8 cellular contexts compared by ENCODE assay signal in genomic region chr6:149545258-149545753, GRCh38. TPM values are rescaled to one million over a fixed set of nuclear protein-coding genes. Genes with fewer than 3 reads are reported as not detected.
DNase-seq lines count a peak whose midpoint lies in the region; ATAC-seq and TF ChIP-seq lines count a peak whose summit lies in the region.

No MANE protein-coding gene starts in this region.

- H3K27me3 ChIP-seq in Panc1 (ENCODE audit: control insufficient read depth, insufficient read depth, low read length) (0 out of 2 replicates have a peak, but pooled peaks cover 2% of the 10 kb centered on the region), neural cell (ENCODE audit: insufficient read depth, low read depth, low read length) (no peaks in the 10 kb centered on the region), suprapubic skin (peaks cover 3% of the 10 kb centered on the region)

- no peaks in the 10 kb centered on the region; the same call in 1 of the 2 replicates for H3K4me1 ChIP-seq in ES-I3 (ENCODE audit: insufficient read depth, low read length)
- peaks cover 10% of the 10 kb centered on the region; the same call in 1 of the 2 replicates for H3K4me1 ChIP-seq in Panc1 (ENCODE audit: control insufficient read depth, insufficient read depth, low read length)
- peaks cover 21% of the 10 kb centered on the region for H3K4me1 ChIP-seq in suprapubic skin

- H4K20me1 ChIP-seq in neural cell (ENCODE audit: insufficient read depth) = no peaks in the 10 kb centered on the region

- CTCF ChIA-PET in Panc1 (lab: Charles Lee) = interaction anchor here (0.6 kb wide), 2 partner anchors 21 to 527 kb away, joined by 3 read pairs; no protein-coding TSS in a partner anchor

- ATAC-seq in HG02870 (IDR thresholded peaks at IDR 0.05; ENCODE audit: unreplicated experiment) = peak; percentile 12
- peak; percentile 26 for ATAC-seq in Panc1
- no peak for ATAC-seq in GM21619 (IDR thresholded peaks at IDR 0.05; ENCODE audit: unreplicated experiment)

- intact Hi-C loops in Panc1 (cut with micrococcal nuclease; ENCODE audit: unreplicated experiment) = no loop called here

- no peak for TF ChIP-seq POLR2A in suprapubic skin (IDR thresholded peaks at IDR 0.05)

- TF ChIP-seq CTCF in Panc1 (IDR thresholded peaks at IDR 0.05) (no peak; the same call in 1 of the 2 replicates), fibroblast of the aortic adventitia (IDR thresholded peaks at IDR 0.05; ENCODE audit: insufficient read depth, low read length) (no peak), neural cell (IDR thresholded peaks at IDR 0.05; ENCODE audit: poor library complexity, severe bottlenecking) (peak; percentile 57), suprapubic skin (IDR thresholded peaks at IDR 0.05) (no peak)

- in situ Hi-C loops in Panc1 (cut with HindIII; ENCODE audit: low pct_unique_long_range_greater_than_20kb, low sequenced_read_pairs) = no loop called here

- TF ChIP-seq RAD21 in neural cell (conservative IDR thresholded peaks at IDR 0.05) = no peak

- H3K9ac ChIP-seq in ES-I3 (ENCODE audit: low read depth, low read length) = peak overlapping the region; percentile 100
- H3K9ac ChIP-seq in neural cell (ENCODE audit: low read length) = peak overlapping the region; percentile 96

- H3K9me2 ChIP-seq in neural cell (ENCODE audit: insufficient read depth, low read length) = no peaks in the 10 kb centered on the region

- peak overlapping the region; percentile 90 for H2AFZ ChIP-seq in neural cell (ENCODE audit: low read depth, low read length)

- no peaks in the 10 kb centered on the region for H3K36me3 ChIP-seq in ES-I3 (ENCODE audit: insufficient read depth, low read length)
- H3K36me3 ChIP-seq in Panc1 (ENCODE audit: control insufficient read depth, insufficient read depth, low read length) = peaks cover 9% of the 10 kb centered on the region
- H3K36me3 ChIP-seq in neural cell (ENCODE audit: insufficient read depth, low read length) = no peaks in the 10 kb centered on the region
- H3K36me3 ChIP-seq in suprapubic skin = peaks cover 6% of the 10 kb centered on the region

- no TSS peak for BruUV-seq in Panc1 (replicated peaks; lab: Mats Ljungman, UMichigan)

- H3K27ac ChIP-seq in Panc1 (ENCODE audit: low read length) = peak overlapping the region; percentile 94
- peak overlapping the region; percentile 97 for H3K27ac ChIP-seq in neural cell (ENCODE audit: low read length)
- peak overlapping the region; percentile 94 for H3K27ac ChIP-seq in suprapubic skin

- POLR2A ChIA-PET in Panc1 (lab: Charles Lee) = interaction anchor here (0.6 kb wide), 1 partner anchor 18 kb away, joined by 8 read pairs; no protein-coding TSS in a partner anchor

- WGBS in suprapubic skin = under 1% methylated on average over 16 of the region's 16 CpGs

- TF ChIP-seq EP300 in neural cell (conservative IDR thresholded peaks at IDR 0.05; ENCODE audit: poor library complexity, severe bottlenecking) = no peak
- TF ChIP-seq EP300 in suprapubic skin (IDR thresholded peaks at IDR 0.05) = no peak

- no peaks in the 10 kb centered on the region for H3F3A ChIP-seq in neural cell (ENCODE audit: insufficient read depth, low read length, poor library complexity, severe bottlenecking)

- H3K4me3 ChIP-seq in Panc1 (ENCODE audit: low read depth in 2 of 2, low read length in 2 of 2) (peak overlapping the region; percentile 98 to 99), fibroblast of the aortic adventitia (ENCODE audit: low read depth, low read length) (peak overlapping the region; percentile 100), neural cell (ENCODE audit: low read length) (peak overlapping the region; percentile 90), suprapubic skin (peak overlapping the region; percentile 76)

- no peak for DNase-seq in Panc1 (ENCODE audit: low read depth, low spot score)
- peak; percentile 31 for DNase-seq in activated T-helper 9 cell treated with anti-CD3 and anti-CD28 coated beads, Interleukin-2, amount 50 U/mL, for 16 hours (ENCODE audit: low read depth)
- DNase-seq in fibroblast of the aortic adventitia (ENCODE audit: low read depth) = peak; percentile 76
- DNase-seq in suprapubic skin (ENCODE audit: low spot score in 2 of 2) = peak in 1 of 2 donors; percentile 83

- peaks cover 53% of the 10 kb centered on the region for H3K79me2 ChIP-seq in neural cell (replicated peaks; ENCODE audit: insufficient read depth, low read length)

- H3K9me3 ChIP-seq in ES-I3 (ENCODE audit: control insufficient read depth, insufficient read depth, low read length) (no peaks in the 10 kb centered on the region), Panc1 (ENCODE audit: control insufficient read depth, insufficient read depth, low read depth, low read length) (no peaks in the 10 kb centered on the region), neural cell (ENCODE audit: low read length) (no peaks in the 10 kb centered on the region), suprapubic skin (no peaks in the 10 kb centered on the region)

- peak overlapping the region; percentile 89 for H3K4me2 ChIP-seq in neural cell (ENCODE audit: low read length)

TF ChIP-seq in neural cell, 6 proteins besides CTCF, POLR2A, EP300 and RAD21:
- TF ChIP-seq REST (IDR thresholded peaks at IDR 0.05; ENCODE audit: borderline replicate concordance) (no peak), SMC3 (conservative IDR thresholded peaks at IDR 0.05; ENCODE audit: poor library complexity) (peak; percentile 56), EZH2 (IDR thresholded peaks at IDR 0.05; ENCODE audit: borderline replicate concordance, insufficient read depth, low read length, poor library complexity, severe bottlenecking) (no peak), POLR2AphosphoS5 (IDR thresholded peaks at IDR 0.05) (peak; percentile 29), TAF1 (IDR thresholded peaks at IDR 0.05; ENCODE audit: low read depth) (peak; percentile 64), MXI1 (conservative IDR thresholded peaks at IDR 0.05; ENCODE audit: poor library complexity, severe bottlenecking) (no peak)

RNA-seq across cellular contexts. Expression of gene PPIL4, which starts 0.5 kb away (rescaled TPM):
- 19.9 TPM for total RNA-seq in Panc1 (2021; ENCODE audit: unreplicated experiment)
- polyA plus RNA-seq in Panc1 (2012; ENCODE audit: insufficient read length) = 8.6 TPM
- total RNA-seq in fibroblast of the aortic adventitia (ENCODE audit: low replicate concordance) = 36.1 and 46.0 TPM in 2 replicates
- 43.6 and 57.2 TPM in 2 replicates for polyA plus RNA-seq in neural cell
- polyA minus RNA-seq in neural cell = 92.5 and 112 TPM in 2 replicates
- total RNA-seq in suprapubic skin = 10 to 100 TPM; 15.6 to 39.9 (median 19.0) TPM

RNA-seq across cellular contexts. Expression of gene GINM1, which starts 20.9 kb away (rescaled TPM):
- total RNA-seq in Panc1 (2021; ENCODE audit: unreplicated experiment) = 31.7 TPM
- polyA plus RNA-seq in Panc1 (2012; ENCODE audit: insufficient read length) = 14.2 TPM
- total RNA-seq in fibroblast of the aortic adventitia (ENCODE audit: low replicate concordance) = 63.4 and 87.9 TPM in 2 replicates
- 19.8 and 28.4 TPM in 2 replicates for polyA plus RNA-seq in neural cell
- polyA minus RNA-seq in neural cell = 29.5 and 34.6 TPM in 2 replicates
- total RNA-seq in suprapubic skin = 10 to 100 TPM; 24.9 to 43.8 (median 34.4) TPM
